ENCODE assay signal across 20 cellular contexts in genomic region chr4:174450452-174450851, GRCh38.
"Had no signal": no experiment of that assay in that cellular context is flagged by ENCODE, and none has a peak within 500 bp of the region (broad histone marks: within the 10 kb centered on the region; RNA-seq: fewer than 3 reads in every experiment).

No MANE protein-coding gene starts in this region.

- H3K4me3 ChIP-seq: breast epithelium, stomach, testis had no signal

- H3K36me3 ChIP-seq: breast epithelium, stomach had no signal

- ATAC-seq: activated CD4-positive, CD25-positive, alpha-beta regulatory T cell treated with anti-CD3 and anti-CD28 coated beads, Interleukin-2, amount 50 U/mL, for 24 hours; activated naive CD8-positive, alpha-beta T cell treated with anti-CD3 and anti-CD28 coated beads, Interleukin-2, amount 50 U/mL, for 24 hours; activated T-cell treated with anti-CD3 and anti-CD28 coated beads, Interleukin-2, amount 50 U/mL, for 4 hours; left cardiac atrium; stimulated activated effector memory CD8-positive, alpha-beta T cell treated with anti-CD3 and anti-CD28 coated beads, Interleukin-12 subunit alpha, Interleukin-12 subunit beta, amount 100 ng/mL, for 72 hours had no signal

- H3K27me3 ChIP-seq: breast epithelium, stomach, testis had no signal

- DNase-seq: activated CD4-positive, alpha-beta T cell treated with anti-CD3 and anti-CD28 coated beads, Interleukin-2, amount 10 ng/mL, durations not matched to agents 7 days and 5 days; activated CD8-positive, alpha-beta memory T cell treated with anti-CD3 and anti-CD28 coated beads, Interleukin-2, amount 50 U/mL, for 4 hours; activated effector memory CD4-positive, alpha-beta T cell treated with Interleukin-2 at 50 U/mL for 16 hours; activated naive CD4-positive, alpha-beta T cell treated with anti-CD3 and anti-CD28 coated beads, Interleukin-2, amount 10 ng/mL, durations not matched to agents 7 days and 5 days; activated naive CD8-positive, alpha-beta T cell treated with anti-CD3 and anti-CD28 coated beads, Interleukin-2, amount 50 U/mL, for 24 hours; activated T-cell treated with anti-CD3 and anti-CD28 coated beads, Interleukin-2, amount 50 U/mL, for 4 hours; cerebellar nuclear complex; cortex of kidney; erythroblast; left cardiac atrium; mesendoderm; occipital lobe; right cardiac atrium; stimulated activated CD4-positive, alpha-beta T cell treated with anti-CD3 and anti-CD28 coated beads, Interleukin-4, amount 100 ng/mL, for 24 hours; stomach; T1000; testis had no signal

- H3K27ac Mint-ChIP-seq: activated CD4-positive, alpha-beta T cell treated with anti-CD3 and anti-CD28 coated beads, Interleukin-2, amount 10 ng/mL, durations not matched to agents 7 days and 5 days; activated naive CD4-positive, alpha-beta T cell treated with anti-CD3 and anti-CD28 coated beads, Interleukin-2, amount 10 ng/mL, durations not matched to agents 7 days and 5 days; activated naive CD8-positive, alpha-beta T cell treated with anti-CD3 and anti-CD28 coated beads, Interleukin-2, amount 50 U/mL, for 24 hours; stimulated activated effector memory CD8-positive, alpha-beta T cell treated with anti-CD3 and anti-CD28 coated beads, Interleukin-12 subunit alpha, Interleukin-12 subunit beta, amount 100 ng/mL, for 72 hours had no signal

- H3K9me3 Mint-ChIP-seq: activated CD4-positive, alpha-beta T cell treated with anti-CD3 and anti-CD28 coated beads, Interleukin-2, amount 10 ng/mL, durations not matched to agents 7 days and 5 days; activated naive CD8-positive, alpha-beta T cell treated with anti-CD3 and anti-CD28 coated beads, Interleukin-2, amount 50 U/mL, for 24 hours; activated T-cell treated with anti-CD3 and anti-CD28 coated beads, Interleukin-2, amount 50 U/mL, for 4 hours had no signal

- H3K4me1 Mint-ChIP-seq: activated CD4-positive, alpha-beta T cell treated with anti-CD3 and anti-CD28 coated beads, Interleukin-2, amount 10 ng/mL, durations not matched to agents 7 days and 5 days; activated naive CD4-positive, alpha-beta T cell treated with anti-CD3 and anti-CD28 coated beads, Interleukin-2, amount 10 ng/mL, durations not matched to agents 7 days and 5 days; activated naive CD8-positive, alpha-beta T cell treated with anti-CD3 and anti-CD28 coated beads, Interleukin-2, amount 50 U/mL, for 24 hours had no signal

- H3K27me3 Mint-ChIP-seq: activated CD4-positive, alpha-beta T cell treated with anti-CD3 and anti-CD28 coated beads, Interleukin-2, amount 10 ng/mL, durations not matched to agents 7 days and 5 days; activated naive CD4-positive, alpha-beta T cell treated with anti-CD3 and anti-CD28 coated beads, Interleukin-2, amount 10 ng/mL, durations not matched to agents 7 days and 5 days; activated naive CD8-positive, alpha-beta T cell treated with anti-CD3 and anti-CD28 coated beads, Interleukin-2, amount 50 U/mL, for 24 hours had no signal

- H3K4me3 Mint-ChIP-seq: activated CD4-positive, alpha-beta T cell treated with anti-CD3 and anti-CD28 coated beads, Interleukin-2, amount 10 ng/mL, durations not matched to agents 7 days and 5 days; activated naive CD4-positive, alpha-beta T cell treated with anti-CD3 and anti-CD28 coated beads, Interleukin-2, amount 10 ng/mL, durations not matched to agents 7 days and 5 days; activated naive CD8-positive, alpha-beta T cell treated with anti-CD3 and anti-CD28 coated beads, Interleukin-2, amount 50 U/mL, for 24 hours; activated T-cell treated with anti-CD3 and anti-CD28 coated beads, Interleukin-2, amount 50 U/mL, for 4 hours; stimulated activated effector memory CD8-positive, alpha-beta T cell treated with anti-CD3 and anti-CD28 coated beads, Interleukin-12 subunit alpha, Interleukin-12 subunit beta, amount 100 ng/mL, for 72 hours had no signal

- H3K9me3 ChIP-seq: breast epithelium, stomach, testis had no signal

- H3K36me3 Mint-ChIP-seq: activated naive CD4-positive, alpha-beta T cell treated with anti-CD3 and anti-CD28 coated beads, Interleukin-2, amount 10 ng/mL, durations not matched to agents 7 days and 5 days; stimulated activated effector memory CD8-positive, alpha-beta T cell treated with anti-CD3 and anti-CD28 coated beads, Interleukin-12 subunit alpha, Interleukin-12 subunit beta, amount 100 ng/mL, for 72 hours had no signal

- H3K27ac ChIP-seq: stomach, testis had no signal

- H3K4me1 ChIP-seq: breast epithelium, testis had no signal
